ENCODE assay signal across 13 cellular contexts in the genomic region with DNA sequence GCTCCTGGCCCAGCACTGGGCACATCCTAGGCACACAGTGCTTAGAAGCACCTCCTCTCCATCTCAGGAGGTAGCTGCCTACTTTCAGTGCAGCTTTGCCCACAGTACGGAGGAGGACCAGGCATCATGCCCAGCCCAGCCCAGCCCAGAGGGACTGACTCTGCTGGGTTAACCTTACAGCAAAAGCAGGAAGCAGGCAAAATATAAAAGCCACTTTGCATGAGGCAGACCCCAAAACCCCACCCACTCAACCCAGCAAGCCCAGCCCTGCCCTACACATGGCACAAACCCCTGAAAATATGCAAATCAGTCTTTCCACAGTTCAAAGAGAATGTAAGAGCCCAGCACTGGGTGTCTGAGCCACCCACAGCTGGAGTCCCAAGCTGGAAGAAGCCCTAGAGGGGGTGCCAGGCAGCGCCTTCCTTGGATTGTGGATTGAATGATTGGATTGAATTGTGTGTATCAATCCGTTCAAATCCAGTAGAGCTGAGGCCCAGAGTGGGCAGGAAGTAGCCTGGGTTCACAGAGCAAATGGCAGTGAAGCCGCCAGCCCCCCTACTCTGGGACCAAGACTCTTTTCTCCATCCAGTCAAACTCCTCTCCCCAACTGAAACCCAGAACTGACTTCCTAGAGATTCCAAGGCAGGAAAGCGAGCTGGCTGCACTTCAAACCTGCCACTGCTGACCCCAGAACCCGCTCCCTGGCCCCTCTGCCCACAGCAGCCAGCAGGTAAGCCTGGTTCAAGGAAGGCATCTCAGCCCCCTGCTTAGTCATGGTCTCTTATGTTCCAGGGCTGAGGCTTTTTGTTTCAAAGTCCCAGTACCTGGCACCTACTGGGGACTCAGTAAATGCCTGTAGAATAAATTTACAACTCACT.
DNase-seq lines count a peak whose midpoint lies in the region; ATAC-seq, FAIRE-seq and TF ChIP-seq lines count a peak whose summit lies in the region.
"Had no signal": no experiment of that assay in that cellular context is flagged by ENCODE, and none has a peak within 500 bp of the region (broad histone marks: within the 10 kb centered on the region; RNA-seq: fewer than 3 reads in every experiment).

No MANE protein-coding gene starts in this region.

- H4K20me1 ChIP-seq in DOHH2 (ENCODE audit: control insufficient read depth, insufficient read depth, low read depth, low read length) (no peaks in the 10 kb centered on the region), Karpas-422 (ENCODE audit: insufficient read depth, low read depth, low read length) (no peaks in the 10 kb centered on the region)

- no peak for FAIRE-seq in pancreas (lab: Jason Lieb, UNC)

- H3K9ac ChIP-seq in Karpas-422 (ENCODE audit: low read length) (peak overlapping the region; percentile 73), iPS-20b (ENCODE audit: low read depth, low read length) (peak overlapping the region; percentile 11; the same call in 1 of the 2 replicates)

- H3K36me3 ChIP-seq in DOHH2 (ENCODE audit: control insufficient read depth, low read length) = no peaks in the 10 kb centered on the region
- H3K36me3 ChIP-seq in Karpas-422 (ENCODE audit: insufficient read depth, low read length) = no peaks in the 10 kb centered on the region
- H3K36me3 ChIP-seq in iPS-20b (ENCODE audit: insufficient read depth, low read depth, low read length) = no peaks in the 10 kb centered on the region
- no peaks in the 10 kb centered on the region for H3K36me3 ChIP-seq in pancreas
- H3K36me3 ChIP-seq: breast epithelium had no signal

- H3K79me2 ChIP-seq in DOHH2 (ENCODE audit: control insufficient read depth, low read length) (no peaks in the 10 kb centered on the region), Karpas-422 (ENCODE audit: low read length) (no peaks in the 10 kb centered on the region)

- ATAC-seq in GM19328 (IDR thresholded peaks at IDR 0.05; ENCODE audit: unreplicated experiment) = peak; percentile 54
- ATAC-seq in pancreas = no peak
- ATAC-seq in GM19023 (IDR thresholded peaks at IDR 0.05; ENCODE audit: unreplicated experiment) = no peak

- H3K27ac ChIP-seq in DOHH2 (ENCODE audit: low read depth, low read length) (peak overlapping the region; percentile 1; the same call in 1 of the 2 replicates), Karpas-422 (ENCODE audit: low read length) (peak overlapping the region; percentile 80), iPS-20b (ENCODE audit: low read length) (no peak overlapping the region), pancreas (no peak overlapping the region)
- H3K27ac ChIP-seq: breast epithelium had no signal

- H3K4me1 ChIP-seq in DOHH2 (ENCODE audit: control insufficient read depth, low read length) (peaks cover 61% of the 10 kb centered on the region), Karpas-422 (ENCODE audit: low read length) (peaks cover 96% of the 10 kb centered on the region), iPS-20b (ENCODE audit: insufficient read depth, low read length) (peaks cover 4% of the 10 kb centered on the region; the same call in 1 of the 2 replicates), pancreas (no peaks in the 10 kb centered on the region)
- H3K4me1 ChIP-seq: breast epithelium had no signal

- H3K9me2 ChIP-seq in DOHH2 (replicated peaks; ENCODE audit: control insufficient read depth, low read length) (no peaks in the 10 kb centered on the region), Karpas-422 (replicated peaks; ENCODE audit: insufficient read depth, low read length) (no peaks in the 10 kb centered on the region)

- intact Hi-C loops in pancreas (cut with DNase I) = no loop called here

- 79 to 85% methylated on average over 6 of the region's 6 CpGs for WGBS in pancreas, 2 donors

- peak; percentile 95 for DNase-seq in Karpas-422
- DNase-seq in NCI-H1105 treated with DMSO at 0.1 percent for 48 hours (lab: John Stamatoyannopoulos, UW) = no peak
- no peak for DNase-seq in amygdala (lab: John Stamatoyannopoulos, UW)
- no peak for DNase-seq in pancreas
- DNase-seq: activated naive CD4-positive, alpha-beta T cell treated with anti-CD3 and anti-CD28 coated beads, Interleukin-2, amount 10 ng/mL, durations not matched to agents 7 days and 5 days; effector memory CD4-positive, alpha-beta T cell; foreskin melanocyte; H7 had no signal

- H3K4me3 ChIP-seq in DOHH2 (ENCODE audit: low read length) (peak overlapping the region; percentile 59), Karpas-422 (ENCODE audit: low read length) (peak overlapping the region; percentile 46), iPS-20b (ENCODE audit: low read length) (no peak overlapping the region), pancreas (no peak overlapping the region)
- H3K4me3 ChIP-seq: breast epithelium had no signal

- no peaks in the 10 kb centered on the region; the same call in 1 of the 2 replicates for H3K27me3 ChIP-seq in DOHH2 (ENCODE audit: control insufficient read depth, low read length)
- no peaks in the 10 kb centered on the region for H3K27me3 ChIP-seq in Karpas-422 (ENCODE audit: low read length)
- no peaks in the 10 kb centered on the region for H3K27me3 ChIP-seq in iPS-20b (ENCODE audit: insufficient read depth, low read length)
- H3K27me3 ChIP-seq in pancreas = no peaks in the 10 kb centered on the region
- H3K27me3 ChIP-seq: breast epithelium had no signal

- H3K4me2 ChIP-seq in DOHH2 (ENCODE audit: low read length) = peak overlapping the region; percentile 69
- H3K4me2 ChIP-seq in Karpas-422 (ENCODE audit: low read depth, low read length, poor library complexity, severe bottlenecking) = peak overlapping the region; percentile 79

- no peaks in the 10 kb centered on the region for H3F3A ChIP-seq in DOHH2 (ENCODE audit: control insufficient read depth, insufficient read depth)

- no peak overlapping the region for H2AFZ ChIP-seq in Karpas-422 (ENCODE audit: low read length)

- H3K9me3 ChIP-seq in DOHH2 (ENCODE audit: control insufficient read depth, insufficient read depth, low read length) = no peaks in the 10 kb centered on the region
- no peaks in the 10 kb centered on the region for H3K9me3 ChIP-seq in Karpas-422 (ENCODE audit: low read length)
- H3K9me3 ChIP-seq in iPS-20b (ENCODE audit: insufficient read depth, low read depth, low read length) = no peaks in the 10 kb centered on the region
- H3K9me3 ChIP-seq in pancreas = no peaks in the 10 kb centered on the region
- H3K9me3 ChIP-seq: breast epithelium had no signal

- no peak for TF ChIP-seq CTCF in DOHH2 (IDR thresholded peaks at IDR 0.05; ENCODE audit: low read depth, low read length, poor library complexity, severe bottlenecking)
- no peak for TF ChIP-seq CTCF in pancreas (IDR thresholded peaks at IDR 0.05)

Comparison
In these comparisons a context has a peak if more than half of its experiments do, and no peak if none do; other contexts are left out.
1. H3K27ac ChIP-seq: peak in DOHH2 (single experiment) and Karpas-422 (single experiment); none in iPS-20b (single experiment) and pancreas (0 of 4).
2. H3K4me3 ChIP-seq: peak in DOHH2 (single experiment) and Karpas-422 (single experiment); none in iPS-20b (single experiment) and pancreas (0 of 4).